In the genomic region with DNA sequence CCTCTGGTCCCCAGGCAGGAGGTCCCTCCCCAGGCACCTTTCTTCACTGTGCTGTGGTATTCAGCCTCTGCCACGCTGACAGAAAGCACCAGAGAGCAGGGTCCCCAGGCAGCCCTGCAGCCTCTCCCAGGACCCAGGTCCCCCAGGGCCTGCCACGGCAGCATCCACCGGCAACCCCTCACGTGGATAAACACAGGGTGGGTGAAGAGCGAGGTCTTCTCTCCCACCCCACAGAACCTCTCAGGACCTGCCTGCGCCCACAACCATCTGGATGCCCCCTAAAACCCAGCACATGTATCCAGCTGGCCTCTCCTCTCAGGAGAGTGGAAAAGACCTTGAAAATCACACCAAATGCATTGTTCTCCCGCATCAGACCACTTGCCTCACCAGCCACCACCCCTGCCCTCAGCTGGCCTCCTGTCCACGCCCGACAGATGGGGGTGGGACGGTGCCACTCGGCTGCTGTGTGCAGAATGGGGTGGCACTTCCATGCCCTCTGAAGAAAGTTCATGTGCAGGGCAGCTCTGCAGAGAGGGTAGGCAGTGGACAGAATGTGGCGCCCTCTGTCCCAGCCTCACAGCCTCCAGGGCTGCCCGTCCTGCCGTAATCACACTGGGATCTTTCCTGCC, we compare ENCODE assay signal across 24 cellular contexts. TPM values are rescaled to one million over a fixed set of nuclear protein-coding genes. Genes with fewer than 3 reads are reported as not detected.
DNase-seq lines count a peak whose midpoint lies in the region; ATAC-seq, FAIRE-seq and TF ChIP-seq lines count a peak whose summit lies in the region.
"Had no signal": no experiment of that assay in that cellular context is flagged by ENCODE, and none has a peak within 500 bp of the region (broad histone marks: within the 10 kb centered on the region; RNA-seq: fewer than 3 reads in every experiment).

No MANE protein-coding gene starts in this region.

- H3K14ac ChIP-seq in H1 (ENCODE audit: insufficient read length), result no peak overlapping the region

- no peak overlapping the region for H3K9ac ChIP-seq in H1 (replicated peaks in 1 of 4; ENCODE audit: extremely low read depth in 1 of 4, low read depth in 3 of 4, low read length in 3 of 4)

- no peak for TF ChIP-seq POLR2A in H1 (IDR thresholded peaks at IDR 0.05; ENCODE audit: control extremely low read depth in 1 of 2, low read depth in 2 of 2, low read length in 2 of 2)

- no peaks in the 10 kb centered on the region for H3K27me3 ChIP-seq in right atrium auricular region
- no peaks in the 10 kb centered on the region for H3K27me3 ChIP-seq in H1 (replicated peaks in 1 of 4; ENCODE audit: control insufficient read depth in 3 of 4, extremely low read depth in 1 of 4, insufficient read depth in 3 of 4, low read length in 3 of 4)
- no peaks in the 10 kb centered on the region for H3K27me3 ChIP-seq in lower lobe of right lung (ENCODE audit: low read depth)

- no peak overlapping the region for H3K4me3 ChIP-seq in right atrium auricular region
- no peak overlapping the region for H3K4me3 ChIP-seq in H1 (ENCODE audit: extremely low read depth in 1 of 4, insufficient read depth in 2 of 4, low read depth in 3 of 4, low read length in 4 of 4)
- no peak overlapping the region for H3K4me3 ChIP-seq in lower lobe of right lung
- H3K4me3 ChIP-seq: GM12878, HAP-1, PC-9, SJCRH30 had no signal

- no peak for TF ChIP-seq RAD21 in H1 (IDR thresholded peaks at IDR 0.05 in 1 of 2, conservative IDR thresholded peaks at IDR 0.05 in 1 of 2; ENCODE audit: low read depth in 2 of 2, low read length in 2 of 2)

- no peak overlapping the region for H2BK15ac ChIP-seq in H1 (ENCODE audit: low read length)

- 0 out of 2 replicates have a peak overlapping the region, but pooled peaks have one; percentile 51 for H4K8ac ChIP-seq in H1 (ENCODE audit: extremely low read depth, insufficient read depth, low read length)

- no peak overlapping the region for H4K91ac ChIP-seq in H1 (replicated peaks; ENCODE audit: insufficient read length, low read length)

- H2AK5ac ChIP-seq in H1 (ENCODE audit: low read depth, low read length), result no peak overlapping the region

- CTCF ChIA-PET in H1 (lab: Charles Lee; ENCODE audit: partially characterized antibody), result interaction anchor here (1.5 to 3.3 kb wide), 2 partner anchors 13 to 51 kb away, joined by 5 to 15 read pairs; no protein-coding TSS in a partner anchor

- intact Hi-C loops in Right ventricle myocardium superior (cut with DNase I), result no loop called here
- intact Hi-C loops in lower lobe of right lung (cut with DNase I), result no loop called here
- intact Hi-C loops in activated CD4-positive, alpha-beta T cell treated with anti-CD3 and anti-CD28 coated beads, Interleukin-2, amount 10 ng/mL, durations not matched to agents 24 days and 14 days (cut with micrococcal nuclease), result no loop called here

- H2BK12ac ChIP-seq in H1 (ENCODE audit: low read depth, low read length), result no peak overlapping the region

- no peak overlapping the region for H3K56ac ChIP-seq in H1 (replicated peaks; ENCODE audit: insufficient read length, low read depth, low read length)

- ATAC-seq in Right ventricle myocardium superior (ENCODE audit: poor library complexity) (no peak), lower lobe of right lung (no peak), HG02642 (IDR thresholded peaks at IDR 0.05; ENCODE audit: poor library complexity, unreplicated experiment) (no peak)
- ATAC-seq in stimulated activated naive B cell treated with anti-CD40 and anti-IgM and Interleukin-4, amounts not matched to agents 10 μg/mL and 1 μg/mL and 100 μg/mL, for 72 hours (replicated peaks), result no peak
- ATAC-seq: GM12878 had no signal

- H2AFZ ChIP-seq in H1 (ENCODE audit: low read length), result no peak overlapping the region
- H2AFZ ChIP-seq: PC-9 had no signal

- no peaks in the 10 kb centered on the region for H3K9me3 ChIP-seq in right atrium auricular region
- H3K9me3 ChIP-seq in H1 (ENCODE audit: insufficient read depth in 2 of 2, low read depth in 1 of 2, low read length in 1 of 2), result peaks cover 0 to 3% of the 10 kb centered on the region in 2 experiments; a peak in 1 of 4 replicates
- no peaks in the 10 kb centered on the region for H3K9me3 ChIP-seq in lower lobe of right lung
- H3K9me3 ChIP-seq: HAP-1, SJCRH30 had no signal

- H3K4ac ChIP-seq in H1 (replicated peaks; ENCODE audit: insufficient read length, low read depth, low read length), result no peak overlapping the region

- no peak for FAIRE-seq in H1 (lab: Jason Lieb, UNC)
- FAIRE-seq: GM12878 had no signal

- no peaks in the 10 kb centered on the region for H3K9me3 Mint-ChIP-seq in type B pancreatic cell
- H3K9me3 Mint-ChIP-seq in activated CD4-positive, alpha-beta T cell treated with anti-CD3 and anti-CD28 coated beads, Interleukin-2, amount 10 ng/mL, durations not matched to agents 24 days and 14 days, result no peaks in the 10 kb centered on the region
- peaks cover 6% of the 10 kb centered on the region in 2 donors for H3K9me3 Mint-ChIP-seq in stimulated activated naive B cell treated with anti-CD40 and anti-IgM and Interleukin-4, amounts not matched to agents 10 μg/mL and 1 μg/mL and 100 μg/mL, for 72 hours

- H3K27ac ChIP-seq in right atrium auricular region, result no peak overlapping the region
- no peak overlapping the region; the same call in 1 of the 2 replicates for H3K27ac ChIP-seq in H1 (ENCODE audit: low read depth, low read length)
- H3K27ac ChIP-seq in lower lobe of right lung, result no peak overlapping the region
- H3K27ac ChIP-seq: PC-9, SJCRH30 had no signal

- H3K36me3 ChIP-seq in right atrium auricular region, result no peaks in the 10 kb centered on the region
- H3K36me3 ChIP-seq in H1 (ENCODE audit: control insufficient read depth in 2 of 4, insufficient read depth in 4 of 4, low read length in 3 of 4), result no peaks in the 10 kb centered on the region
- H3K36me3 ChIP-seq in lower lobe of right lung, result no peaks in the 10 kb centered on the region
- H3K36me3 ChIP-seq: HAP-1, SJCRH30 had no signal

- H3K27ac Mint-ChIP-seq in type B pancreatic cell, result peak overlapping the region; percentile 34
- H3K27ac Mint-ChIP-seq in activated CD4-positive, alpha-beta T cell treated with anti-CD3 and anti-CD28 coated beads, Interleukin-2, amount 10 ng/mL, durations not matched to agents 24 days and 14 days, result no peak overlapping the region
- H3K27ac Mint-ChIP-seq in stimulated activated naive B cell treated with anti-CD40 and anti-IgM and Interleukin-4, amounts not matched to agents 10 μg/mL and 1 μg/mL and 100 μg/mL, for 72 hours, result no peak overlapping the region
- H3K27ac Mint-ChIP-seq: CD4-positive, CD25-positive, alpha-beta regulatory T cell had no signal

- H3K18ac ChIP-seq in H1 (ENCODE audit: extremely low read depth, low read length), result no peak overlapping the region

- H3K4me1 Mint-ChIP-seq in type B pancreatic cell (ENCODE audit: unreplicated experiment), result peaks cover 14% of the 10 kb centered on the region
- no peaks in the 10 kb centered on the region for H3K4me1 Mint-ChIP-seq in activated CD4-positive, alpha-beta T cell treated with anti-CD3 and anti-CD28 coated beads, Interleukin-2, amount 10 ng/mL, durations not matched to agents 24 days and 14 days
- no peaks in the 10 kb centered on the region for H3K4me1 Mint-ChIP-seq in stimulated activated naive B cell treated with anti-CD40 and anti-IgM and Interleukin-4, amounts not matched to agents 10 μg/mL and 1 μg/mL and 100 μg/mL, for 72 hours
- H3K4me1 Mint-ChIP-seq: CD4-positive, CD25-positive, alpha-beta regulatory T cell had no signal

- no peaks in the 10 kb centered on the region for H3K23me2 ChIP-seq in H1 (ENCODE audit: low read depth, low read length)

- H3K36me3 Mint-ChIP-seq in type B pancreatic cell, result no peaks in the 10 kb centered on the region
- H3K36me3 Mint-ChIP-seq in activated CD4-positive, alpha-beta T cell treated with anti-CD3 and anti-CD28 coated beads, Interleukin-2, amount 10 ng/mL, durations not matched to agents 24 days and 14 days (ENCODE audit: low read depth), result no peaks in the 10 kb centered on the region
- H3K36me3 Mint-ChIP-seq in stimulated activated naive B cell treated with anti-CD40 and anti-IgM and Interleukin-4, amounts not matched to agents 10 μg/mL and 1 μg/mL and 100 μg/mL, for 72 hours, result no peaks in the 10 kb centered on the region
- H3K36me3 Mint-ChIP-seq: CD4-positive, CD25-positive, alpha-beta regulatory T cell had no signal

- no peak overlapping the region for H3K4me2 ChIP-seq in H1 (ENCODE audit: insufficient read depth in 1 of 2, low read depth in 2 of 2, low read length in 2 of 2)
- H3K4me2 ChIP-seq: PC-9 had no signal

- H4K20me1 ChIP-seq in H1 (replicated peaks in 1 of 2; ENCODE audit: control insufficient read depth in 1 of 2, insufficient read depth in 2 of 2, low read length in 2 of 2), result peaks cover 0 to 2% of the 10 kb centered on the region in 2 experiments

- no peaks in the 10 kb centered on the region for H3K27me3 Mint-ChIP-seq in type B pancreatic cell
- H3K27me3 Mint-ChIP-seq in activated CD4-positive, alpha-beta T cell treated with anti-CD3 and anti-CD28 coated beads, Interleukin-2, amount 10 ng/mL, durations not matched to agents 24 days and 14 days, result no peaks in the 10 kb centered on the region
- peaks cover 8 to 27% of the 10 kb centered on the region in 2 donors for H3K27me3 Mint-ChIP-seq in stimulated activated naive B cell treated with anti-CD40 and anti-IgM and Interleukin-4, amounts not matched to agents 10 μg/mL and 1 μg/mL and 100 μg/mL, for 72 hours
- H3K27me3 Mint-ChIP-seq: CD4-positive, CD25-positive, alpha-beta regulatory T cell had no signal

- TF ChIP-seq CTCF in right atrium auricular region (IDR thresholded peaks at IDR 0.05), result no peak
- TF ChIP-seq CTCF in H1 (IDR thresholded peaks at IDR 0.05; ENCODE audit: control extremely low read depth in 1 of 3, insufficient read depth in 1 of 3, low read depth in 1 of 3, low read length in 3 of 3), result no peak
- no peak for TF ChIP-seq CTCF in lower lobe of right lung (IDR thresholded peaks at IDR 0.05)
- TF ChIP-seq CTCF in type B pancreatic cell (conservative IDR thresholded peaks at IDR 0.05), result no peak

- no peak overlapping the region for H4K5ac ChIP-seq in H1 (ENCODE audit: insufficient read length, low read depth, low read length)

- no peak overlapping the region for H2BK20ac ChIP-seq in H1 (ENCODE audit: low read length)

- H2BK120ac ChIP-seq in H1 (replicated peaks; ENCODE audit: low read depth, low read length), result no peak overlapping the region

- H3K4me1 ChIP-seq in right atrium auricular region, result peaks cover 0 to 21% of the 10 kb centered on the region in 2 donors
- H3K4me1 ChIP-seq in H1 (replicated peaks in 1 of 4; ENCODE audit: control insufficient read depth in 3 of 4, insufficient read depth in 4 of 4, low read length in 3 of 4), result no peaks in the 10 kb centered on the region
- peaks cover 20% of the 10 kb centered on the region for H3K4me1 ChIP-seq in lower lobe of right lung
- H3K4me1 ChIP-seq: HAP-1 had no signal

- TF ChIP-seq EP300 in H1 (IDR thresholded peaks at IDR 0.05; ENCODE audit: borderline replicate concordance in 1 of 2, low read depth in 2 of 2, low read length in 2 of 2), result no peak

- no peak overlapping the region for H2BK5ac ChIP-seq in H1 (ENCODE audit: low read depth, low read length)

- POLR2A ChIA-PET in H1 (lab: Charles Lee; ENCODE audit: partially characterized antibody), result no interaction called here

- 86% methylated on average over 14 of the region's 14 CpGs; no CpG with 5 or more reads in 1 of the 2 experiments for WGBS in H1 (ENCODE audit: extremely low coverage in 1 of 2, insufficient coverage in 1 of 2, insufficient read length in 1 of 2, insufficient replicate concordance in 2 of 2, low coverage in 1 of 2, low lambda C conversion rate in 2 of 2, missing lambda C conversion rate in 1 of 2), 2 experiments

- no peak overlapping the region for H3K4me3 Mint-ChIP-seq in type B pancreatic cell
- no peak overlapping the region for H3K4me3 Mint-ChIP-seq in activated CD4-positive, alpha-beta T cell treated with anti-CD3 and anti-CD28 coated beads, Interleukin-2, amount 10 ng/mL, durations not matched to agents 24 days and 14 days
- H3K4me3 Mint-ChIP-seq in stimulated activated naive B cell treated with anti-CD40 and anti-IgM and Interleukin-4, amounts not matched to agents 10 μg/mL and 1 μg/mL and 100 μg/mL, for 72 hours, result no peak overlapping the region
- H3K4me3 Mint-ChIP-seq: CD4-positive, CD25-positive, alpha-beta regulatory T cell had no signal

- no peaks in the 10 kb centered on the region for H3K79me1 ChIP-seq in H1 (ENCODE audit: low read depth, low read length)

- H3K79me2 ChIP-seq in H1 (ENCODE audit: control insufficient read depth in 1 of 2, insufficient read depth in 2 of 2, low read length in 2 of 2), result no peaks in the 10 kb centered on the region

- peak; percentile 24 for DNase-seq in Right ventricle myocardium superior
- DNase-seq in right atrium auricular region (ENCODE audit: low spot score), result no peak
- no peak for DNase-seq in H1 (ENCODE audit: low read depth in 1 of 2, low spot score in 2 of 2)
- DNase-seq in lower lobe of right lung, result peak; percentile 28
- no peak for DNase-seq in type B pancreatic cell (ENCODE audit: extremely low spot score, unreplicated experiment)
- no peak for DNase-seq in activated CD4-positive, alpha-beta T cell treated with anti-CD3 and anti-CD28 coated beads, Interleukin-2, amount 10 ng/mL, durations not matched to agents 24 days and 14 days
- no peak for DNase-seq in stimulated activated naive B cell treated with anti-CD40 and anti-IgM and Interleukin-4, amounts not matched to agents 10 μg/mL and 1 μg/mL and 100 μg/mL, for 72 hours
- DNase-seq: 8988T; AML-193; CD4-positive, CD25-positive, alpha-beta regulatory T cell; DMS79; KG1; NCI-H1105; NCI-H2029 treated with DMSO at 0.1 percent for 48 hours; NCI-H226; NCI-H510A treated with DMSO at 0.1 percent for 48 hours; NCI-H748 treated with DMSO at 0.1 percent for 48 hours; SJCRH30 had no signal

- H3K23ac ChIP-seq in H1 (ENCODE audit: insufficient read length), result no peak overlapping the region

RNA-seq across cellular contexts. Expression of gene CROCC2, which starts 4.0 kb away (rescaled TPM):
- total RNA-seq in Right ventricle myocardium superior (not detected), right atrium auricular region (not detected), lower lobe of right lung (3.4 TPM), type B pancreatic cell (ENCODE audit: low replicate concordance) (0.68 and 0.98 TPM in 2 replicates)
- total RNA-seq in H1 (2021; fragmentation: NEBNext Ultra II Directional; extraction: Animal tissue kit (Norgen Biotek cat#: 25700)), result not detected in 2 replicates
- polyA plus RNA-seq in H1 (2011; rRNA removed), result not detected in 2 replicates
- polyA plus RNA-seq in H1 (2011; cell fraction: cytosol; rRNA removed), result not detected
- polyA plus RNA-seq in H1 (2011; cell fraction: nucleus; rRNA removed), result not detected
- polyA plus RNA-seq in H1 (2012, experiment 1 of 2), result not detected in 4 replicates
- polyA plus RNA-seq in H1 (2012, experiment 2 of 2), result not detected
- polyA plus RNA-seq in H1 (2013, experiment 1 of 2), result not detected
- not detected for polyA plus RNA-seq in H1 (2013, experiment 2 of 2)
- not detected in 2 replicates for polyA minus RNA-seq in H1 (2011; rRNA and poly(A)+ RNA removed)
- polyA minus RNA-seq in H1 (2011; cell fraction: cytosol; rRNA and poly(A)+ RNA removed), result not detected
- polyA minus RNA-seq in H1 (2011; cell fraction: nucleus; rRNA and poly(A)+ RNA removed), result not detected
- total RNA-seq in activated CD4-positive, alpha-beta T cell treated with anti-CD3 and anti-CD28 coated beads, Interleukin-2, amount 10 ng/mL, durations not matched to agents 24 days and 14 days, result not detected in 2 replicates
- total RNA-seq: CD4-positive, CD25-positive, alpha-beta regulatory T cell; GM12878; HT1080; PC-9 had no signal
- polyA plus RNA-seq: AG04450; CD4-positive, CD25-positive, alpha-beta regulatory T cell; GM12878 had no signal

RNA-seq across cellular contexts. Expression of gene MAB21L4, which starts 6.1 kb away (rescaled TPM):
- not detected for total RNA-seq in Right ventricle myocardium superior
- under 1 TPM in 1 of 2 donors, not detected in 1; 0.31 TPM for total RNA-seq in right atrium auricular region
- total RNA-seq in H1 (2021; fragmentation: NEBNext Ultra II Directional; extraction: Animal tissue kit (Norgen Biotek cat#: 25700)), result not detected in 2 replicates
- polyA plus RNA-seq in H1 (2011; rRNA removed), result 0.08 and 0.11 TPM in 2 replicates
- polyA plus RNA-seq in H1 (2011; cell fraction: cytosol; rRNA removed), result 0.19 TPM
- polyA plus RNA-seq in H1 (2011; cell fraction: nucleus; rRNA removed), result 0.10 TPM
- polyA plus RNA-seq in H1 (2012, experiment 1 of 2), result 0.17 to 0.31 TPM in 2 of 4 replicates, not detected in the others
- polyA plus RNA-seq in H1 (2012, experiment 2 of 2), result 0.08 TPM
- 0.14 TPM for polyA plus RNA-seq in H1 (2013, experiment 1 of 2)
- polyA plus RNA-seq in H1 (2013, experiment 2 of 2), result 0.20 TPM
- polyA minus RNA-seq in H1 (2011; rRNA and poly(A)+ RNA removed), result 0.13 TPM in 1 of 2 replicates, not detected in the other
- not detected for polyA minus RNA-seq in H1 (2011; cell fraction: cytosol; rRNA and poly(A)+ RNA removed)
- not detected for polyA minus RNA-seq in H1 (2011; cell fraction: nucleus; rRNA and poly(A)+ RNA removed)
- 17.0 TPM for total RNA-seq in lower lobe of right lung
- total RNA-seq in type B pancreatic cell (ENCODE audit: low replicate concordance), result 62.0 and 157 TPM in 2 replicates
- not detected in 2 replicates for total RNA-seq in activated CD4-positive, alpha-beta T cell treated with anti-CD3 and anti-CD28 coated beads, Interleukin-2, amount 10 ng/mL, durations not matched to agents 24 days and 14 days
- total RNA-seq: CD4-positive, CD25-positive, alpha-beta regulatory T cell; GM12878; HT1080 had no signal
- polyA plus RNA-seq: AG04450; CD4-positive, CD25-positive, alpha-beta regulatory T cell had no signal

RNA-seq across cellular contexts. Expression of gene AGXT, which starts 33.5 kb away (rescaled TPM):
- total RNA-seq in Right ventricle myocardium superior (not detected), right atrium auricular region (not detected), lower lobe of right lung (not detected), type B pancreatic cell (ENCODE audit: low replicate concordance) (0.51 and 1.00 TPM in 2 replicates)
- not detected in 2 replicates for total RNA-seq in H1 (2021; fragmentation: NEBNext Ultra II Directional; extraction: Animal tissue kit (Norgen Biotek cat#: 25700))
- 0.03 TPM in 1 of 2 replicates, not detected in the other for polyA plus RNA-seq in H1 (2011; rRNA removed)
- 0.05 TPM for polyA plus RNA-seq in H1 (2011; cell fraction: cytosol; rRNA removed)
- not detected for polyA plus RNA-seq in H1 (2011; cell fraction: nucleus; rRNA removed)
- polyA plus RNA-seq in H1 (2012, experiment 1 of 2), result not detected in 4 replicates
- not detected for polyA plus RNA-seq in H1 (2012, experiment 2 of 2)
- not detected for polyA plus RNA-seq in H1 (2013, experiment 1 of 2)
- not detected for polyA plus RNA-seq in H1 (2013, experiment 2 of 2)
- polyA minus RNA-seq in H1 (2011; rRNA and poly(A)+ RNA removed), result not detected in 2 replicates
- polyA minus RNA-seq in H1 (2011; cell fraction: cytosol; rRNA and poly(A)+ RNA removed), result not detected
- not detected for polyA minus RNA-seq in H1 (2011; cell fraction: nucleus; rRNA and poly(A)+ RNA removed)
- total RNA-seq in activated CD4-positive, alpha-beta T cell treated with anti-CD3 and anti-CD28 coated beads, Interleukin-2, amount 10 ng/mL, durations not matched to agents 24 days and 14 days, result not detected in 2 replicates
- total RNA-seq: CD4-positive, CD25-positive, alpha-beta regulatory T cell; HT1080; PC-9 had no signal
- polyA plus RNA-seq: AG04450; CD4-positive, CD25-positive, alpha-beta regulatory T cell; GM12878 had no signal

Comparison
In these comparisons a context has a peak if more than half of its experiments do, and no peak if none do; other contexts are left out.
1. DNase-seq: peak in Right ventricle myocardium superior (single experiment) and lower lobe of right lung (single experiment); none in right atrium auricular region (single experiment), H1 (0 of 2), type B pancreatic cell (single experiment), activated CD4-positive, alpha-beta T cell treated with anti-CD3 and anti-CD28 coated beads, Interleukin-2, amount 10 ng/mL, durations not matched to agents 24 days and 14 days (single experiment) and stimulated activated naive B cell treated with anti-CD40 and anti-IgM and Interleukin-4, amounts not matched to agents 10 μg/mL and 1 μg/mL and 100 μg/mL, for 72 hours (single experiment).
2. RNA of gene MAB21L4, which starts 6.1 kb away (total RNA-seq): 62.0 to 157 TPM in type B pancreatic cell and 17.0 TPM in lower lobe of right lung (single experiment); 0.31 TPM in right atrium auricular region, not detected in H1, not detected in Right ventricle myocardium superior (single experiment) and not detected in activated CD4-positive, alpha-beta T cell treated with anti-CD3 and anti-CD28 coated beads, Interleukin-2, amount 10 ng/mL, durations not matched to agents 24 days and 14 days; every median in the first group is over 10 times any median in the second.